ENCODE assay signal across 1 cellular context in genomic region chr22:49360746-49361145, GRCh38.
TF ChIP-seq lines count a peak whose summit lies in the region.

No MANE protein-coding gene starts in this region.

TF ChIP-seq in neural cell, 6 proteins besides CTCF, POLR2A, EP300 and RAD21:
- TF ChIP-seq REST (IDR thresholded peaks at IDR 0.05; ENCODE audit: borderline replicate concordance) (no peak), TAF1 (IDR thresholded peaks at IDR 0.05; ENCODE audit: low read depth) (no peak), MXI1 (conservative IDR thresholded peaks at IDR 0.05; ENCODE audit: poor library complexity, severe bottlenecking) (no peak), SMC3 (conservative IDR thresholded peaks at IDR 0.05; ENCODE audit: poor library complexity) (no peak), EZH2 (IDR thresholded peaks at IDR 0.05; ENCODE audit: borderline replicate concordance, insufficient read depth, low read length, poor library complexity, severe bottlenecking) (no peak), POLR2AphosphoS5 (IDR thresholded peaks at IDR 0.05) (no peak)
